In the genomic region with DNA sequence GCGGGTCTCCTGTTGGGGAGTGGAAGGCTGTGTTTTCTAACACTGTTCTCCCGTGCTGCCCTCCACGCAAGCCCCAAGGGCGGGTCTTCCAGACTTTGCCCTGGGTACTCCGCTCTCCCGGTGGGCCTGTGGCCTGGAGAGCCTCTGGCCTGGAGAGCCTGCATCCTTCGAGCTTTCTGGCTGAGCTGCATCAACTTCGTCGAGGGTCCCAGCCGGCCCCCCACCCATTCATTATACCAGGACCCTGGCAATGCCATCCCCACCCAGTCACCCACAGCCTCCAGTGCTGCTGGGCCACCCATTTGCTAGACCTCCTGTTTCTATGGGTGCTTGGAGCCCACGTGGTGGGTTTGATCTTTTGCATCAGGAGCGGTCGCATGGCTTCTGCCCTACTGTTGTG, we compare ENCODE assay signal across 23 cellular contexts.
"Had no signal": no experiment of that assay in that cellular context is flagged by ENCODE, and none has a peak within 500 bp of the region (broad histone marks: within the 10 kb centered on the region; RNA-seq: fewer than 3 reads in every experiment).

No MANE protein-coding gene starts in this region.

- H3K27me3 ChIP-seq: ascending aorta, body of pancreas, MG63, SJSA1 had no signal

- DNase-seq: activated CD4-positive, alpha-beta T cell treated with anti-CD3 and anti-CD28 coated beads for 4 hours; activated CD8-positive, alpha-beta T cell treated with anti-CD3 and anti-CD28 coated beads for 36 hours; activated naive CD4-positive, alpha-beta T cell; activated naive CD8-positive, alpha-beta T cell treated with anti-CD3 and anti-CD28 coated beads, Interleukin-2, amount 50 U/mL, for 24 hours; activated T-cell treated with anti-CD3 and anti-CD28 coated beads, Interleukin-2, amount 50 U/mL, for 72 hours; amniotic stem cell; body of pancreas; central memory CD4-positive, alpha-beta T cell; MG63; NCI-H1105 treated with DMSO at 0.1 percent for 48 hours; NCI-H1436 treated with DMSO at 0.1 percent for 48 hours; NCI-H187; NCI-H2081; NCI-H510A treated with DMSO at 0.1 percent for 48 hours; SHP77; SW 1271 had no signal

- H3K36me3 ChIP-seq: ascending aorta, MG63, SJSA1 had no signal

- H3K27ac ChIP-seq: ascending aorta, body of pancreas, SJSA1 had no signal

- H3K4me3 Mint-ChIP-seq: activated CD8-positive, alpha-beta T cell treated with anti-CD3 and anti-CD28 coated beads for 36 hours; activated naive CD8-positive, alpha-beta T cell treated with anti-CD3 and anti-CD28 coated beads, Interleukin-2, amount 50 U/mL, for 24 hours; activated T-cell treated with anti-CD3 and anti-CD28 coated beads, Interleukin-2, amount 50 U/mL, for 72 hours; T-helper 1 cell treated with Interleukin-12 subunit alpha and Interleukin-12 subunit beta and Interleukin-4 antibody, amounts not matched to agents 30 μg/mL and 1 μg/mL, for 36 hours had no signal

- H3K27ac Mint-ChIP-seq: activated CD8-positive, alpha-beta T cell treated with anti-CD3 and anti-CD28 coated beads for 36 hours; activated naive CD4-positive, alpha-beta T cell treated with anti-CD3 and anti-CD28 coated beads, Interleukin-2, amount 50 U/mL, for 72 hours; activated naive CD8-positive, alpha-beta T cell treated with anti-CD3 and anti-CD28 coated beads, Interleukin-2, amount 50 U/mL, for 24 hours; activated T-cell treated with anti-CD3 and anti-CD28 coated beads, Interleukin-2, amount 50 U/mL, for 72 hours; activated T-helper 2 cell treated with anti-CD3 and anti-CD28 coated beads, Interferon-gamma antibody, Interleukin-2, Interleukin-4, amounts not matched to agents 10 μg/mL and 5 μg/mL and 100 μg/mL, durations not matched to agents 14 hours and 24 hours and 36 hours; T-helper 1 cell treated with Interleukin-12 subunit alpha and Interleukin-12 subunit beta and Interleukin-4 antibody, amounts not matched to agents 30 μg/mL and 1 μg/mL, for 36 hours had no signal

- ATAC-seq: activated CD4-positive, CD25-positive, alpha-beta regulatory T cell treated with anti-CD3 and anti-CD28 coated beads, Interleukin-2, amount 50 U/mL, for 24 hours; activated CD8-positive, alpha-beta T cell treated with anti-CD3 and anti-CD28 coated beads for 36 hours; activated naive CD4-positive, alpha-beta T cell treated with anti-CD3 and anti-CD28 coated beads, Interleukin-2, amount 50 U/mL, for 72 hours; activated naive CD8-positive, alpha-beta T cell treated with anti-CD3 and anti-CD28 coated beads, Interleukin-2, amount 50 U/mL, for 24 hours; activated T-cell treated with anti-CD3 and anti-CD28 coated beads, Interleukin-2, amount 50 U/mL, for 72 hours; SK-N-SH treated with all-trans-retinoic acid at 6 μM for 48 hours had no signal

- H3K4me3 ChIP-seq: ascending aorta, body of pancreas, MG63, SJSA1 had no signal

- H3K9me3 ChIP-seq: ascending aorta had no signal

- H3K4me1 Mint-ChIP-seq: activated naive CD8-positive, alpha-beta T cell treated with anti-CD3 and anti-CD28 coated beads, Interleukin-2, amount 50 U/mL, for 24 hours had no signal

- H3K4me1 ChIP-seq: ascending aorta, body of pancreas, SJSA1 had no signal
